18 cellular contexts compared by ENCODE assay signal in genomic region chr1:125065092-125065820, GRCh38.
"Had no signal": no experiment of that assay in that cellular context is flagged by ENCODE, and none has a peak within 500 bp of the region (broad histone marks: within the 10 kb centered on the region; RNA-seq: fewer than 3 reads in every experiment).

No MANE protein-coding gene starts in this region.

- ATAC-seq: activated naive CD4-positive, alpha-beta T cell treated with anti-CD3 and anti-CD28 coated beads, Interleukin-2, amount 50 U/mL, for 72 hours; activated T-cell treated with anti-CD3 and anti-CD28 coated beads, Interleukin-2, amount 50 U/mL, for 72 hours; foreskin keratinocyte; left cardiac atrium; WTC11 had no signal

- H3K9me3 ChIP-seq: thyroid gland had no signal

- H3K36me3 ChIP-seq: brain microvascular endothelial cell, thyroid gland had no signal

- DNase-seq: activated CD4-positive, alpha-beta T cell treated with anti-CD3 and anti-CD28 coated beads, Interleukin-2, amount 50 U/mL, for 48 hours; activated CD8-positive, alpha-beta memory T cell treated with anti-CD3 and anti-CD28 coated beads, Interleukin-2, amount 50 U/mL, for 48 hours; activated effector memory CD4-positive, alpha-beta T cell treated with Interleukin-2 at 50 U/mL for 16 hours; activated T-cell treated with anti-CD3 and anti-CD28 coated beads, Interleukin-2, amount 50 U/mL, for 72 hours; brain microvascular endothelial cell; dermis blood vessel endothelial cell; effector CD8-positive, alpha-beta T cell; foreskin keratinocyte; left cardiac atrium; mesendoderm; naive B cell; stimulated activated CD4-positive, alpha-beta T cell treated with anti-CD3 and anti-CD28 coated beads, Interleukin-4, amount 100 ng/mL, for 24 hours; stimulated activated naive CD4-positive, alpha-beta T cell treated with Interleukin-2 at 50 U/mL for 16 hours; T-helper 1 cell; thyroid gland had no signal

- H3K27ac ChIP-seq: brain microvascular endothelial cell, foreskin keratinocyte, hepatocyte, thyroid gland had no signal

- H3K4me1 ChIP-seq: foreskin keratinocyte, thyroid gland had no signal

- H3K27me3 ChIP-seq: brain microvascular endothelial cell, foreskin keratinocyte, hepatocyte, thyroid gland had no signal

- H3K4me3 ChIP-seq: hepatocyte, thyroid gland had no signal
